12 cellular contexts compared by ENCODE assay signal in the genomic region with DNA sequence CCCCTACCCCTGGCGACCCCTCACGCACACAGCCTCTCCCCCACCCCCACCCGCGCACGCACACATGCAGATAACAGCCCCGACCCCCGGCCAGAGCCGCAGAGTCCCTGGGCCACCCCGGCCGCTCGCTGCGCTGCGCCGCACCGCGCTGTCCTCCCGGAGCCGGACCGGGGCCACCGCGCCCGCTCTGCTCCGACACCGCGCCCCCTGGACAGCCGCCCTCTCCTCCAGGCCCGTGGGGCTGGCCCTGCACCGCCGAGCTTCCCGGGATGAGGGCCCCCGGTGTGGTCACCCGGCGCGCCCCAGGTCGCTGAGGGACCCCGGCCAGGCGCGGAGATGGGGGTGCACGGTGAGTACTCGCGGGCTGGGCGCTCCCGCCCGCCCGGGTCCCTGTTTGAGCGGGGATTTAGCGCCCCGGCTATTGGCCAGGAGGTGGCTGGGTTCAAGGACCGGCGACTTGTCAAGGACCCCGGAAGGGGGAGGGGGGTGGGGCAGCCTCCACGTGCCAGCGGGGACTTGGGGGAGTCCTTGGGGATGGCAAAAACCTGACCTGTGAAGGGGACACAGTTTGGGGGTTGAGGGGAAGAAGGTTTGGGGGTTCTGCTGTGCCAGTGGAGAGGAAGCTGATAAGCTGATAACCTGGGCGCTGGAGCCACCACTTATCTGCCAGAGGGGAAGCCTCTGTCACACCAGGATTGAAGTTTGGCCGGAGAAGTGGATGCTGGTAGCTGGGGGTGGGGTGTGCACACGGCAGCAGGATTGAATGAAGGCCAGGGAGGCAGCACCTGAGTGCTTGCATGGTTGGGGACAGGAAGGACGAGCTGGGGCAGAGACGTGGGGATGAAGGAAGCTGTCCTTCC. TPM values are rescaled to one million over a fixed set of nuclear protein-coding genes. Genes with fewer than 3 reads are reported as not detected.
DNase-seq lines count a peak whose midpoint lies in the region; ATAC-seq and TF ChIP-seq lines count a peak whose summit lies in the region.
"Had no signal": no experiment of that assay in that cellular context is flagged by ENCODE, and none has a peak within 500 bp of the region (broad histone marks: within the 10 kb centered on the region; RNA-seq: fewer than 3 reads in every experiment).

No MANE protein-coding gene starts in this region.

- no peak overlapping the region for H3K4me3 Mint-ChIP-seq in stimulated activated naive CD8-positive, alpha-beta T cell treated with anti-CD3 and anti-CD28 coated beads, Interleukin-15, amount 100 ng/mL, for 72 hours
- H3K4me3 Mint-ChIP-seq: natural killer cell treated with Interleukin-12 subunit alpha and Interleukin-12 subunit beta and Interleukin-15 and Interleukin-18, amount 100 ng/mL, for 72 hours had no signal

- H3K9me3 Mint-ChIP-seq in stimulated activated naive CD8-positive, alpha-beta T cell treated with anti-CD3 and anti-CD28 coated beads, Interleukin-15, amount 100 ng/mL, for 72 hours = no peaks in the 10 kb centered on the region
- H3K9me3 Mint-ChIP-seq: natural killer cell treated with Interleukin-12 subunit alpha and Interleukin-12 subunit beta and Interleukin-15 and Interleukin-18, amount 100 ng/mL, for 72 hours had no signal

- intact Hi-C loops in prostate gland (cut with DNase I) = loop anchor here (5.0 kb wide), 1 partner anchor 131 kb away; the partner anchor contains the start of gene SLC12A9

- peak; percentile 44 for ATAC-seq in stimulated activated naive CD8-positive, alpha-beta T cell treated with anti-CD3 and anti-CD28 coated beads, Interleukin-15, amount 100 ng/mL, for 72 hours
- ATAC-seq in stimulated activated naive CD8-positive, alpha-beta T cell treated with anti-CD3 and anti-CD28 coated beads, Interleukin-15, Interleukin-2, amounts not matched to agents 100 U/mL and 50 U/mL, for 24 hours = no peak
- no peak for ATAC-seq in GM18502 (IDR thresholded peaks at IDR 0.05; ENCODE audit: poor library complexity, unreplicated experiment)

- H3K27me3 ChIP-seq in prostate gland (replicated peaks; ENCODE audit: insufficient read depth) = no peaks in the 10 kb centered on the region

- TF ChIP-seq CTCF in prostate gland (IDR thresholded peaks at IDR 0.05) = no peak

- H3K27ac ChIP-seq in prostate gland = no peak overlapping the region

- peaks cover 60% of the 10 kb centered on the region for H3K27me3 Mint-ChIP-seq in stimulated activated naive CD8-positive, alpha-beta T cell treated with anti-CD3 and anti-CD28 coated beads, Interleukin-15, amount 100 ng/mL, for 72 hours

- WGBS in prostate gland = 4% methylated on average over 55 of the region's 58 CpGs

- H3K27ac Mint-ChIP-seq in stimulated activated naive CD8-positive, alpha-beta T cell treated with anti-CD3 and anti-CD28 coated beads, Interleukin-15, amount 100 ng/mL, for 72 hours = no peak overlapping the region
- H3K27ac Mint-ChIP-seq: natural killer cell treated with Interleukin-12 subunit alpha and Interleukin-12 subunit beta and Interleukin-15 and Interleukin-18, amount 100 ng/mL, for 72 hours had no signal

- H3K4me1 ChIP-seq in prostate gland (replicated peaks) = no peaks in the 10 kb centered on the region

- no peak for DNase-seq in stimulated activated naive CD8-positive, alpha-beta T cell treated with anti-CD3 and anti-CD28 coated beads, Interleukin-15, amount 100 ng/mL, for 72 hours
- no peak for DNase-seq in stimulated activated naive CD8-positive, alpha-beta T cell treated with anti-CD3 and anti-CD28 coated beads, Interleukin-15, Interleukin-2, amounts not matched to agents 100 U/mL and 50 U/mL, for 24 hours
- DNase-seq in left kidney (ENCODE audit: low read depth, low spot score) = peak; percentile 24
- DNase-seq in prostate gland (ENCODE audit: low spot score) = no peak
- no peak for DNase-seq in NK-92 (lab: John Stamatoyannopoulos, UW; ENCODE audit: unreplicated experiment)
- DNase-seq: activated T-cell treated with anti-CD3 and anti-CD28 coated beads for 4 hours; anterior cingulate cortex; DND-41; NCI-H510A; stimulated activated CD4-positive, alpha-beta T cell treated with anti-CD3 and anti-CD28 coated beads, Interleukin-15, amount 100 ng/mL, for 24 hours had no signal

- no peaks in the 10 kb centered on the region for H3K36me3 ChIP-seq in prostate gland

- no peaks in the 10 kb centered on the region for H3K9me3 ChIP-seq in prostate gland

- H3K4me3 ChIP-seq in prostate gland = peak overlapping the region in 1 of 2 donors; percentile 25

- no peak for TF ChIP-seq POLR2A in prostate gland (IDR thresholded peaks at IDR 0.05)

- H3K4me1 Mint-ChIP-seq in stimulated activated naive CD8-positive, alpha-beta T cell treated with anti-CD3 and anti-CD28 coated beads, Interleukin-15, amount 100 ng/mL, for 72 hours = no peaks in the 10 kb centered on the region

RNA-seq across cellular contexts. Expression of gene EPO, which starts 0.6 kb away (rescaled TPM):
- total RNA-seq in prostate gland = 1 to 10 TPM in 1 of 2 donors, not detected in 1; 1.6 TPM
- total RNA-seq: natural killer cell treated with Interleukin-12 subunit alpha and Interleukin-12 subunit beta and Interleukin-15 and Interleukin-18, amount 100 ng/mL, for 72 hours had no signal

RNA-seq across cellular contexts. Expression of gene ZAN, which starts 12.5 kb away (rescaled TPM):
- total RNA-seq in prostate gland = under 1 TPM in 1 of 2 donors, not detected in 1; 0.17 TPM
- total RNA-seq: natural killer cell treated with Interleukin-12 subunit alpha and Interleukin-12 subunit beta and Interleukin-15 and Interleukin-18, amount 100 ng/mL, for 72 hours had no signal

RNA-seq across cellular contexts. Expression of gene POP7, which starts 15.0 kb away (rescaled TPM):
- total RNA-seq in prostate gland = 10 to 100 TPM; 41.4 to 45.2 TPM

RNA-seq across cellular contexts. Expression of gene GIGYF1, which starts 26.8 kb away (rescaled TPM):
- 10 to 100 TPM; 37.0 to 82.2 TPM for total RNA-seq in prostate gland

RNA-seq across cellular contexts. Expression of gene GNB2, which starts 47.3 kb away (rescaled TPM):
- total RNA-seq in prostate gland = 100 to 1,000 TPM; 376 to 417 TPM
